17 cellular contexts compared by ENCODE assay signal in the genomic region with DNA sequence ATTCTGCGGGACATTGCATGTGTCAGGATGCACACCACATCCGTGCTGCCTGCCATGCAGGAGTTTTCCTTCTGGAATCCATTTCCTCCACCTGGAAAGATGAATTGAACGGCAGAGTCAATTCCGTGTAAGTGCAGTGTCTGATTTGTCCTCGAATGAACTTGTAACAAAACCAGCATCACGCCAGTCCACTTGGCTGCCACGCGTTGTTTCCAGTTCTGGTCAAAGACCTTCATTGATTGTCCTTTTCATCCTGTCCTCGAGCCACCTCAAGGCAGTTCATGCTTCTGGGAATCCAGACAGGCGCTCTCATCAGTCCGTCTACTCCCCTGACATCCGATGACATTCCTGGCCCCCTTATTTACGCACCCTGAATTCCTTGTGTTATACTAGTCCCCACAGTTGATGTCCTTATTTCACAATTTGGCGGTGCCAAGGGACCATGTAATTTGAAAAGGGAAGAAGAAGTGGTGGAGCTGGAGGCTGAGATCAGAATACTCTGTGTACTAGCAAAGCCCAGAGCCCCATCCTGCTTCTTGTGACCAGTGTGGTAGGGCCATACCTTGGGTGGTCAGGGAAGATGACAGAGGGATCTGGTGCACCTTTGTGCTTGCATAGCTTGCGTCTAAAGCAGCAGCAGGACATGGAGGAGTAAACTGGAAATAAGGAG.
DNase-seq lines count a peak whose midpoint lies in the region; ATAC-seq, FAIRE-seq and TF ChIP-seq lines count a peak whose summit lies in the region.
"Had no signal": no experiment of that assay in that cellular context is flagged by ENCODE, and none has a peak within 500 bp of the region (broad histone marks: within the 10 kb centered on the region; RNA-seq: fewer than 3 reads in every experiment).

No MANE protein-coding gene starts in this region.

- H3K27ac ChIP-seq in K562 (ENCODE audit: extremely low read depth, low read depth, low read length): no peak overlapping the region
- no peak overlapping the region for H3K27ac ChIP-seq in right lobe of liver
- H3K27ac ChIP-seq in rectal smooth muscle tissue (ENCODE audit: low read depth, low read length): peak overlapping the region; percentile 27
- H3K27ac ChIP-seq: RWPE1, SJCRH30 had no signal

- H3K36me3 ChIP-seq in K562 (ENCODE audit: control insufficient read depth, insufficient read depth, low read length) (no peaks in the 10 kb centered on the region), right lobe of liver (no peaks in the 10 kb centered on the region), rectal smooth muscle tissue (ENCODE audit: control insufficient read depth, insufficient read depth, low read length) (no peaks in the 10 kb centered on the region)
- H3K36me3 ChIP-seq: SJCRH30 had no signal

- TF ChIP-seq RAD21 in K562 (CRISPR knock-in tag; conservative IDR thresholded peaks at IDR 0.05 in 1 of 2, IDR thresholded peaks at IDR 0.05 in 1 of 2): no peak

- POLR2A ChIA-PET in K562 (lab: Yijun Ruan, JAX): no interaction called here

- H3K27me3 ChIP-seq in K562 (ENCODE audit: control insufficient read depth in 2 of 2, insufficient read depth in 2 of 2, low read length in 2 of 2) (peaks cover 0 to 25% of the 10 kb centered on the region in 2 experiments; a peak in 3 of 5 replicates), right lobe of liver (no peaks in the 10 kb centered on the region), rectal smooth muscle tissue (ENCODE audit: control insufficient read depth, insufficient read depth, low read length) (no peaks in the 10 kb centered on the region)
- H3K27me3 ChIP-seq: SJCRH30 had no signal

- no peaks in the 10 kb centered on the region for H3K79me2 ChIP-seq in K562 (ENCODE audit: control insufficient read depth, insufficient read depth, low read length)

- no peaks in the 10 kb centered on the region for H3K9me1 ChIP-seq in K562 (ENCODE audit: control insufficient read depth, insufficient read depth, low read length)

- H4K20me1 ChIP-seq in K562 (replicated peaks; ENCODE audit: control insufficient read depth, insufficient read depth, low read length): no peaks in the 10 kb centered on the region

- H2AFZ ChIP-seq in K562 (ENCODE audit: low read depth, low read length): no peak overlapping the region

- ATAC-seq in K562 (no peak), right lobe of liver (peak; percentile 12 to 83 (median 74))
- ATAC-seq: PC-3 had no signal

- no peak overlapping the region for H3K4me2 ChIP-seq in K562 (ENCODE audit: insufficient read depth, low read length)

- in situ Hi-C loops in K562 (cut with MboI): no loop called here

- TF ChIP-seq CTCF in AG10803 (conservative IDR thresholded peaks at IDR 0.05; ENCODE audit: low read length) (no peak), K562 (IDR thresholded peaks at IDR 0.05 in 2 of 3, conservative IDR thresholded peaks at IDR 0.05 in 1 of 3; ENCODE audit: insufficient read depth in 2 of 3, low read depth in 1 of 3, low read length in 3 of 3) (no peak), right lobe of liver (IDR thresholded peaks at IDR 0.05) (no peak)

- no peak for TF ChIP-seq POLR2A in K562 (conservative IDR thresholded peaks at IDR 0.05)
- no peak for TF ChIP-seq POLR2A in right lobe of liver (IDR thresholded peaks at IDR 0.05)

- WGBS in K562 (ENCODE audit: insufficient coverage, low coverage, missing lambda C conversion rate): 4% methylated on average over 15 of the region's 15 CpGs
- WGBS in right lobe of liver (ENCODE audit: insufficient coverage, low coverage, low lambda C conversion rate, missing lambda C conversion rate): 46% methylated on average over 13 of the region's 15 CpGs

- CTCF ChIA-PET in K562 (lab: Yijun Ruan, JAX; ENCODE audit: low intra/inter-chr PET ratio): no interaction called here

- no peak for FAIRE-seq in K562 (lab: Jason Lieb, UNC)
- FAIRE-seq: H54 had no signal

- no peaks in the 10 kb centered on the region for H3K4me1 ChIP-seq in K562 (replicated peaks in 1 of 2; ENCODE audit: control insufficient read depth in 2 of 2, insufficient read depth in 2 of 2, low read length in 2 of 2)
- peaks cover 0 to 7% (median 2%) of the 10 kb centered on the region in 4 donors for H3K4me1 ChIP-seq in right lobe of liver
- no peaks in the 10 kb centered on the region for H3K4me1 ChIP-seq in rectal smooth muscle tissue (ENCODE audit: control insufficient read depth, insufficient read depth, low read length)
- H3K4me1 ChIP-seq: SJCRH30 had no signal

- no peak overlapping the region for H3K9ac ChIP-seq in K562 (ENCODE audit: insufficient read depth in 1 of 2, low read depth in 2 of 2, low read length in 2 of 2)
- H3K9ac ChIP-seq in rectal smooth muscle tissue (ENCODE audit: low read length): no peak overlapping the region

- no TSS peak for BruUV-seq in K562 (replicated peaks; lab: Mats Ljungman, UMichigan)

- intact Hi-C loops in K562 (cut with micrococcal nuclease) (no loop called here), right lobe of liver (cut with DNase I) (no loop called here)

- no peak for TF ChIP-seq EP300 in K562 (IDR thresholded peaks at IDR 0.05; ENCODE audit: low read length)

- DNase-seq in AG10803 (ENCODE audit: low read depth) (peak; percentile 37), K562 (ENCODE audit: extremely low read depth in 1 of 4, low spot score in 3 of 4) (no peak), right lobe of liver (peak in 2 of 3 donors; percentile 72 to 75), kidney glomerular epithelial cell (lab: John Stamatoyannopoulos, UW) (no peak), NCI-H82 (lab: John Stamatoyannopoulos, UW) (no peak)
- no peak for DNase-seq in activated naive CD4-positive, alpha-beta T cell (lab: John Stamatoyannopoulos, UW)
- DNase-seq: ACHN, DMS79 treated with DMSO at 0.1 percent for 48 hours, NCI-H1417, NCI-H187, NCI-H2107, NCI-H510A treated with DMSO at 0.1 percent for 48 hours, PC-3, SJCRH30 had no signal

- H3K4me3 ChIP-seq in AG10803 (ENCODE audit: low read length) (no peak overlapping the region), K562 (no peak overlapping the region), right lobe of liver (no peak overlapping the region), rectal smooth muscle tissue (ENCODE audit: low read length) (no peak overlapping the region)
- H3K4me3 ChIP-seq: SJCRH30 had no signal

- H3K9me3 ChIP-seq in K562 (replicated peaks; ENCODE audit: control insufficient read depth, insufficient read depth, low read depth, low read length): no peaks in the 10 kb centered on the region
- no peaks in the 10 kb centered on the region for H3K9me3 ChIP-seq in right lobe of liver
- H3K9me3 ChIP-seq: SJCRH30 had no signal

TF ChIP-seq in K562, 482 proteins besides CTCF, POLR2A, EP300 and RAD21:
- 0 out of 2 replicates have a peak, but pooled peaks have one; percentile 17 for TF ChIP-seq IRF2 (CRISPR knock-in tag; IDR thresholded peaks at IDR 0.05)
- no peak for TF ChIP-seq FOS (IDR thresholded peaks at IDR 0.05; ENCODE audit: extremely low read depth, insufficient read length)

Comparison
In these comparisons a context has a peak if more than half of its experiments do, and no peak if none do; other contexts are left out.
1. DNase-seq: peak in AG10803 (single experiment) and right lobe of liver (2 of 3); none in K562 (0 of 4), activated naive CD4-positive, alpha-beta T cell (0 of 4), kidney glomerular epithelial cell (single experiment) and NCI-H82 (single experiment).